ENCODE assay signal across 33 cellular contexts in the genomic region with DNA sequence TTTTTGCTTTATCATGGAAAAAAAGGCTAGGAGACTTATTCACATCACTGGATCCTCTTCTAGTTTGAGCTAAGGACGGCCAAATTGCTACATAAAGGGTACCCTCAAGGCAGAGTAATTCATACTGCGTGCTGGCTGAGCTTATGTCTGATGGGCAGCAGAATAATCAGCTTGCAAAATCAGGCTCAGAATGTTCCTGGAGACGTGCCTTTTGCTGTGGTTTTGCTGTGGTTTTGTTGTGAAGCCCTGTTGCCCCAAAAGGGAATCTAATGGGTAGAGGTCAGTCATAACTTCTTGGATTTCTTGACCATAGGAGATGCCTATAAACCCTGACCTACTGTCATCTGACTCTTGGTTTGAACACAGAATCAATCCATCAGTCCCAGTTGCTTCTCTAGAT.
"Had no signal": no experiment of that assay in that cellular context is flagged by ENCODE, and none has a peak within 500 bp of the region (broad histone marks: within the 10 kb centered on the region; RNA-seq: fewer than 3 reads in every experiment).

No MANE protein-coding gene starts in this region.

- H3K36me3 ChIP-seq: ascending aorta, brain microvascular endothelial cell, WERI-Rb-1 had no signal

- H3K9me3 Mint-ChIP-seq: activated CD4-positive, alpha-beta T cell treated with anti-CD3 and anti-CD28 coated beads, Interleukin-2, amount 10 ng/mL, durations not matched to agents 24 days and 14 days; activated CD8-positive, alpha-beta T cell treated with anti-CD3 and anti-CD28 coated beads for 36 hours; activated naive CD4-positive, alpha-beta T cell treated with anti-CD3 and anti-CD28 coated beads, Interleukin-2, amount 50 U/mL, for 24 hours; activated naive CD8-positive, alpha-beta T cell treated with anti-CD3 and anti-CD28 coated beads, Interleukin-2, amount 10 ng/mL, durations not matched to agents 7 days and 5 days; activated T-helper 2 cell treated with anti-CD3 and anti-CD28 coated beads, Interferon-gamma antibody, Interleukin-2, Interleukin-4, amounts not matched to agents 10 μg/mL and 5 μg/mL and 100 μg/mL, durations not matched to agents 14 hours and 24 hours and 36 hours had no signal

- H3K9me3 ChIP-seq: ascending aorta had no signal

- H2AFZ ChIP-seq: PC-9 had no signal

- DNase-seq: activated CD4-positive, alpha-beta T cell treated with anti-CD3 and anti-CD28 coated beads for 1 hour; activated CD4-positive, alpha-beta T cell treated with anti-CD3 and anti-CD28 coated beads, Interleukin-2, amount 10 ng/mL, durations not matched to agents 24 days and 14 days; activated CD4-positive, alpha-beta T cell treated with anti-CD3 and anti-CD28 coated beads, Interleukin-2, amount 50 U/mL, for 4 hours; activated CD4-positive, CD25-positive, alpha-beta regulatory T cell; activated CD8-positive, alpha-beta T cell treated with anti-CD3 and anti-CD28 coated beads for 36 hours; activated gamma-delta T cell; activated naive CD4-positive, alpha-beta T cell treated with Interleukin-2 at 50 U/mL for 16 hours; activated naive CD8-positive, alpha-beta T cell treated with anti-CD3 and anti-CD28 coated beads, Interleukin-2, amount 10 ng/mL, durations not matched to agents 7 days and 5 days; activated T-cell treated with anti-CD3 and anti-CD28 coated beads, Interleukin-2, amount 50 U/mL, for 1 hour; amygdala; brain microvascular endothelial cell; central memory CD4-positive, alpha-beta T cell; NCI-H1048; NCI-H1105 treated with DMSO at 0.1 percent for 48 hours; NCI-H1436; NCI-H1694 treated with DMSO at 0.1 percent for 48 hours; NCI-H2029; NCI-H510A; NCI-H526; NCI-H748 treated with DMSO at 0.1 percent for 48 hours; NK-92 treated with Interleukin-12 subunit alpha and Interleukin-12 subunit beta, amount 100 ng/mL, for 24 hours; PC-9; SW 1271; T-helper 1 cell; T-helper 2 cell; T-helper 9 cell; WERI-Rb-1 had no signal

- H3K27ac Mint-ChIP-seq: activated CD4-positive, alpha-beta T cell treated with anti-CD3 and anti-CD28 coated beads, Interleukin-2, amount 10 ng/mL, durations not matched to agents 24 days and 14 days; activated CD8-positive, alpha-beta T cell treated with anti-CD3 and anti-CD28 coated beads for 36 hours; activated naive CD4-positive, alpha-beta T cell treated with anti-CD3 and anti-CD28 coated beads, Interleukin-2, amount 50 U/mL, for 24 hours; activated naive CD8-positive, alpha-beta T cell treated with anti-CD3 and anti-CD28 coated beads, Interleukin-2, amount 10 ng/mL, durations not matched to agents 7 days and 5 days; activated T-helper 2 cell treated with anti-CD3 and anti-CD28 coated beads, Interferon-gamma antibody, Interleukin-2, Interleukin-4, amounts not matched to agents 10 μg/mL and 5 μg/mL and 100 μg/mL, durations not matched to agents 14 hours and 24 hours and 36 hours had no signal

- H3K27ac ChIP-seq: ascending aorta, brain microvascular endothelial cell, KMS-11, PC-9, RWPE1, WERI-Rb-1 had no signal

- H3K4me3 ChIP-seq: ascending aorta, PC-9 had no signal

- H3K4me1 ChIP-seq: ascending aorta had no signal

- H3K4me3 Mint-ChIP-seq: activated CD4-positive, alpha-beta T cell treated with anti-CD3 and anti-CD28 coated beads, Interleukin-2, amount 10 ng/mL, durations not matched to agents 24 days and 14 days; activated CD8-positive, alpha-beta T cell treated with anti-CD3 and anti-CD28 coated beads for 36 hours; activated naive CD4-positive, alpha-beta T cell treated with anti-CD3 and anti-CD28 coated beads, Interleukin-2, amount 50 U/mL, for 24 hours; activated naive CD8-positive, alpha-beta T cell treated with anti-CD3 and anti-CD28 coated beads, Interleukin-2, amount 10 ng/mL, durations not matched to agents 7 days and 5 days had no signal

- H3K4me1 Mint-ChIP-seq: activated CD4-positive, alpha-beta T cell treated with anti-CD3 and anti-CD28 coated beads, Interleukin-2, amount 10 ng/mL, durations not matched to agents 24 days and 14 days; activated naive CD4-positive, alpha-beta T cell treated with anti-CD3 and anti-CD28 coated beads, Interleukin-2, amount 50 U/mL, for 24 hours; activated naive CD8-positive, alpha-beta T cell treated with anti-CD3 and anti-CD28 coated beads, Interleukin-2, amount 10 ng/mL, durations not matched to agents 7 days and 5 days had no signal

- H3K36me3 Mint-ChIP-seq: activated naive CD4-positive, alpha-beta T cell treated with anti-CD3 and anti-CD28 coated beads, Interleukin-2, amount 50 U/mL, for 24 hours; activated naive CD8-positive, alpha-beta T cell treated with anti-CD3 and anti-CD28 coated beads, Interleukin-2, amount 10 ng/mL, durations not matched to agents 7 days and 5 days had no signal

- H3K27me3 Mint-ChIP-seq: activated CD4-positive, alpha-beta T cell treated with anti-CD3 and anti-CD28 coated beads, Interleukin-2, amount 10 ng/mL, durations not matched to agents 24 days and 14 days; activated CD8-positive, alpha-beta T cell treated with anti-CD3 and anti-CD28 coated beads for 36 hours; activated naive CD4-positive, alpha-beta T cell treated with anti-CD3 and anti-CD28 coated beads, Interleukin-2, amount 50 U/mL, for 24 hours; activated naive CD8-positive, alpha-beta T cell treated with anti-CD3 and anti-CD28 coated beads, Interleukin-2, amount 10 ng/mL, durations not matched to agents 7 days and 5 days had no signal

- H3K4me2 ChIP-seq: KMS-11, PC-9 had no signal

- ATAC-seq: activated CD8-positive, alpha-beta T cell treated with anti-CD3 and anti-CD28 coated beads for 36 hours; Right ventricle myocardium inferior had no signal

- H3K9ac ChIP-seq: KMS-11 had no signal

- H3K27me3 ChIP-seq: ascending aorta, brain microvascular endothelial cell had no signal
